ENCODE assay signal across 17 cellular contexts in genomic region chr12:659090-659683, GRCh38. TPM values are rescaled to one million over a fixed set of nuclear protein-coding genes. Genes with fewer than 3 reads are reported as not detected.
DNase-seq lines count a peak whose midpoint lies in the region; ATAC-seq, FAIRE-seq and TF ChIP-seq lines count a peak whose summit lies in the region.
"Had no signal": no experiment of that assay in that cellular context is flagged by ENCODE, and none has a peak within 500 bp of the region (broad histone marks: within the 10 kb centered on the region; RNA-seq: fewer than 3 reads in every experiment).

No MANE protein-coding gene starts in this region.

- in situ Hi-C loops in GM12878 (cut with MboI), result no loop called here

- H3K36me3 Mint-ChIP-seq in chondrocyte (ENCODE audit: low read depth), result no peaks in the 10 kb centered on the region
- H3K36me3 Mint-ChIP-seq: activated naive CD4-positive, alpha-beta T cell treated with anti-CD3 and anti-CD28 coated beads, Interleukin-2, amount 50 U/mL, for 24 hours had no signal

- CTCF ChIA-PET in GM12878 (lab: Yijun Ruan, JAX), result interaction anchor here (0.9 to 1.1 kb wide), 2 partner anchors 92 to 152 kb away, joined by 3 to 4 read pairs; no protein-coding TSS in a partner anchor
- CTCF ChIA-PET in PC-3 (lab: Charles Lee), result no interaction called here

- BruUV-seq in GM12878 (replicated peaks; lab: Mats Ljungman, UMichigan), result no TSS peak
- BruUV-seq in PC-3 (replicated peaks; lab: Mats Ljungman, UMichigan), result no TSS peak

- H3K4me2 ChIP-seq in GM12878 (ENCODE audit: control insufficient read depth, insufficient read depth), result peak overlapping the region; percentile 11; the same call in 1 of the 2 replicates
- no peak overlapping the region for H3K4me2 ChIP-seq in PC-3 (ENCODE audit: low read length)
- H3K4me2 ChIP-seq: BLaER1 had no signal

- H3K4me3 ChIP-seq in GM12878 (no peak overlapping the region), PC-3 (ENCODE audit: low read length) (no peak overlapping the region), tibial artery (no peak overlapping the region)
- H3K4me3 ChIP-seq: BLaER1, esophagus squamous epithelium, lower lobe of right lung had no signal

- H2AFZ ChIP-seq in GM12878 (ENCODE audit: control insufficient read depth, low read depth, low read length) (no peak overlapping the region), PC-3 (ENCODE audit: low read length) (no peak overlapping the region)

- FAIRE-seq in GM18507 (lab: Jason Lieb, UNC) (peak; percentile 85), GM12878 (lab: Jason Lieb, UNC) (peak; percentile 98)
- FAIRE-seq: small intestine, TTC549 had no signal

- no peaks in the 10 kb centered on the region for H3F3A ChIP-seq in PC-3 (ENCODE audit: low read length, unreplicated experiment)

- H3K9me3 ChIP-seq in GM12878 (replicated peaks; ENCODE audit: control insufficient read depth, insufficient read depth, low read length) (no peaks in the 10 kb centered on the region; the same call in 2 of the 3 replicates), PC-3 (ENCODE audit: low read length) (no peaks in the 10 kb centered on the region), tibial artery (no peaks in the 10 kb centered on the region)
- H3K9me3 ChIP-seq: BLaER1, esophagus squamous epithelium, lower lobe of right lung had no signal

- H3K9ac ChIP-seq in GM12878 (ENCODE audit: control insufficient read depth, insufficient read depth, low read length) (no peak overlapping the region), PC-3 (ENCODE audit: low read length) (no peak overlapping the region)
- H3K9ac ChIP-seq: BLaER1 had no signal

- TF ChIP-seq CTCF in GM12878 (IDR thresholded peaks at IDR 0.05 in 2 of 3, conservative IDR thresholded peaks at IDR 0.05 in 1 of 3; ENCODE audit: control insufficient read depth in 2 of 3, extremely low read depth in 1 of 3, insufficient read depth in 1 of 3, low read depth in 3 of 3, low read length in 3 of 3) (no peak), PC-3 (conservative IDR thresholded peaks at IDR 0.05; ENCODE audit: low read depth, low read length) (no peak), chondrocyte (IDR thresholded peaks at IDR 0.05) (no peak), tibial artery (IDR thresholded peaks at IDR 0.05) (no peak)

- no peak overlapping the region for H3K4me3 Mint-ChIP-seq in chondrocyte (ENCODE audit: unreplicated experiment)
- H3K4me3 Mint-ChIP-seq: activated naive CD4-positive, alpha-beta T cell treated with anti-CD3 and anti-CD28 coated beads, Interleukin-2, amount 50 U/mL, for 24 hours had no signal

- DNase-seq in GM18507 (ENCODE audit: extremely low spot score, insufficient read length, low read depth) (no peak), GM12878 (ENCODE audit: low read depth, low spot score) (no peak), PC-3 (no peak), NCI-H1694 treated with DMSO at 0.1 percent for 48 hours (lab: John Stamatoyannopoulos, UW) (no peak), chondrocyte (ENCODE audit: low spot score) (no peak), tibial artery (no peak)
- DNase-seq: esophagus squamous epithelium, lower lobe of right lung, NCI-H446, nucleus accumbens, small intestine had no signal

- H3K27ac Mint-ChIP-seq in chondrocyte (ENCODE audit: unreplicated experiment), result no peak overlapping the region
- H3K27ac Mint-ChIP-seq: activated naive CD4-positive, alpha-beta T cell treated with anti-CD3 and anti-CD28 coated beads, Interleukin-2, amount 50 U/mL, for 24 hours had no signal

- H3K9me3 Mint-ChIP-seq in chondrocyte (ENCODE audit: low read depth), result no peaks in the 10 kb centered on the region
- H3K9me3 Mint-ChIP-seq: activated naive CD4-positive, alpha-beta T cell treated with anti-CD3 and anti-CD28 coated beads, Interleukin-2, amount 50 U/mL, for 24 hours had no signal

- RAD21 ChIA-PET in GM12878 (lab: Charles Lee; ENCODE audit: unreplicated experiment), result interaction anchor here (0.7 to 1.8 kb wide), 11 partner anchors 8 to 164 kb away, joined by 3 to 9 read pairs (median 4); no protein-coding TSS in a partner anchor

- no peaks in the 10 kb centered on the region for H4K20me1 ChIP-seq in GM12878 (ENCODE audit: control insufficient read depth, insufficient read depth)
- no peaks in the 10 kb centered on the region for H4K20me1 ChIP-seq in PC-3 (ENCODE audit: low read length)
- H4K20me1 ChIP-seq: BLaER1 had no signal

- TF ChIP-seq RAD21 in GM12878 (IDR thresholded peaks at IDR 0.05; ENCODE audit: insufficient read depth, low read depth, low read length), result no peak

- no peaks in the 10 kb centered on the region for H3K27me3 Mint-ChIP-seq in chondrocyte (ENCODE audit: low read depth)
- H3K27me3 Mint-ChIP-seq: activated naive CD4-positive, alpha-beta T cell treated with anti-CD3 and anti-CD28 coated beads, Interleukin-2, amount 50 U/mL, for 24 hours had no signal

- no peak for TF ChIP-seq POLR2A in GM12878 (IDR thresholded peaks at IDR 0.05; ENCODE audit: low read depth, low read length)

- WGBS in GM12878 (ENCODE audit: insufficient coverage, insufficient replicate concordance, low lambda C conversion rate, missing lambda C conversion rate), result 37% methylated on average over 5 of the region's 5 CpGs

- SMC1A ChIA-PET in GM12878 (lab: Charles Lee; ENCODE audit: uncharacterized antibody, unreplicated experiment), result interaction anchor here (0.5 to 3.2 kb wide), 16 partner anchors 9 to 135 kb away, joined by 3 to 23 read pairs (median 4); partner anchors contain the start of gene WNK1

- H3K27me3 ChIP-seq in GM12878 (replicated peaks in 1 of 2; ENCODE audit: control insufficient read depth in 2 of 2, insufficient read depth in 2 of 2, low read length in 1 of 2) (no peaks in the 10 kb centered on the region), PC-3 (ENCODE audit: low read length) (no peaks in the 10 kb centered on the region), tibial artery (no peaks in the 10 kb centered on the region)
- H3K27me3 ChIP-seq: BLaER1, esophagus squamous epithelium had no signal

- no peaks in the 10 kb centered on the region for H3K9me2 ChIP-seq in PC-3 (replicated peaks; ENCODE audit: low read length)

- POLR2A ChIA-PET in GM12878 (lab: Charles Lee) (interaction anchor here (0.5 to 2.2 kb wide), 12 partner anchors 9 to 161 kb away, joined by 3 to 12 read pairs (median 4); no protein-coding TSS in a partner anchor), PC-3 (lab: Charles Lee; ENCODE audit: unreplicated experiment) (no interaction called here)

- peak; percentile 69 for ATAC-seq in GM21447 (IDR thresholded peaks at IDR 0.05; ENCODE audit: unreplicated experiment)
- ATAC-seq in HG03135 (IDR thresholded peaks at IDR 0.05; ENCODE audit: unreplicated experiment), result peak; percentile 75
- peak; percentile 92 for ATAC-seq in GM12878
- no peak for ATAC-seq in PC-3
- ATAC-seq: lower lobe of right lung had no signal

- H3K27ac ChIP-seq in GM12878 (ENCODE audit: control insufficient read depth, insufficient read depth) (no peak overlapping the region), PC-3 (ENCODE audit: low read length) (no peak overlapping the region), tibial artery (no peak overlapping the region)
- H3K27ac ChIP-seq: BLaER1, esophagus squamous epithelium, lower lobe of right lung had no signal

- no peak for TF ChIP-seq EP300 in GM12878 (IDR thresholded peaks at IDR 0.05; ENCODE audit: borderline replicate concordance in 1 of 2, control insufficient read depth in 1 of 2, low read depth in 2 of 2, low read length in 2 of 2)

- H3K79me2 ChIP-seq in GM12878 (ENCODE audit: control insufficient read depth, insufficient read depth, low read length) (no peaks in the 10 kb centered on the region), PC-3 (ENCODE audit: low read length) (no peaks in the 10 kb centered on the region)

- H3K4me1 Mint-ChIP-seq in chondrocyte (ENCODE audit: low read depth), result peaks cover 25% of the 10 kb centered on the region

- intact Hi-C loops in GM12878 (cut with micrococcal nuclease; ENCODE audit: unreplicated experiment), result no loop called here
- intact Hi-C loops in PC-3 (cut with micrococcal nuclease), result no loop called here
- intact Hi-C loops in tibial artery (cut with DNase I; ENCODE audit: low total_unique reads), result no loop called here

- H3K36me3 ChIP-seq in GM12878 (ENCODE audit: control insufficient read depth in 2 of 2, insufficient read depth in 2 of 2, low read length in 1 of 2) (no peaks in the 10 kb centered on the region), PC-3 (ENCODE audit: low read depth, low read length) (no peaks in the 10 kb centered on the region), tibial artery (no peaks in the 10 kb centered on the region)
- H3K36me3 ChIP-seq: BLaER1, esophagus squamous epithelium, lower lobe of right lung had no signal

- peaks cover 31% of the 10 kb centered on the region for H3K4me1 ChIP-seq in GM12878 (ENCODE audit: control insufficient read depth, insufficient read depth, low read length)
- no peaks in the 10 kb centered on the region for H3K4me1 ChIP-seq in PC-3 (ENCODE audit: insufficient read depth, low read length)
- H3K4me1 ChIP-seq in tibial artery, result peaks cover 0 to 16% (median 12%) of the 10 kb centered on the region in 4 donors

TF ChIP-seq in GM12878, 131 proteins besides CTCF, POLR2A, EP300 and RAD21 (continues in another document):
- TF ChIP-seq EED (IDR thresholded peaks at IDR 0.05; ENCODE audit: low read depth) (peak; percentile 52; the same call in 1 of the 2 replicates), POU2F2 (IDR thresholded peaks at IDR 0.05; ENCODE audit: borderline replicate concordance, low read depth, low read length) (peak; percentile 92; the same call in 2 of the 3 replicates), TAF1 (IDR thresholded peaks at IDR 0.05; ENCODE audit: borderline replicate concordance, low read depth, low read length) (no peak), NBN (IDR thresholded peaks at IDR 0.05) (0 out of 2 replicates have a peak, but pooled peaks have one; percentile 47), ZSCAN29 (IDR thresholded peaks at IDR 0.05) (peak; percentile 81)

RNA-seq across cellular contexts. Expression of gene NINJ2, which starts 4.1 kb away (rescaled TPM):
- 1.5 and 1.8 TPM in 2 replicates for total RNA-seq in GM12878 (2013; cell fraction: nucleolus; rRNA removed)
- 15.6 and 19.1 TPM in 2 replicates for total RNA-seq in GM12878 (2014; rRNA removed)
- 12.0 and 14.0 TPM in 2 replicates for total RNA-seq in GM12878 (2014; rRNA removed; fragmentation: Illumina TruSeq; extraction: Trizol)
- total RNA-seq in GM12878 (2021), result 13.5 and 14.8 TPM in 2 replicates
- 11.9 TPM for polyA plus RNA-seq in GM12878 (2011; ENCODE audit: low read depth)
- polyA plus RNA-seq in GM12878 (2011; rRNA removed), result 4.8 and 8.9 TPM in 2 replicates
- polyA plus RNA-seq in GM12878 (2011; cell fraction: cytosol; rRNA removed), result 18.9 and 23.4 TPM in 2 replicates
- polyA plus RNA-seq in GM12878 (2011; cell fraction: nucleus; rRNA removed), result 6.9 and 10.1 TPM in 2 replicates
- polyA plus RNA-seq in GM12878 (2012), result 11.3 and 16.1 TPM in 2 replicates
- polyA plus RNA-seq in GM12878 (2014; fragmentation: Illumina TruSeq; extraction: Trizol), result 10.2 and 19.7 TPM in 2 replicates
- polyA plus RNA-seq in GM12878 (2014; fragmentation: Nextera tagmentation; extraction: Ambion mirVana), result 10 to 100 TPM; 36.6 to 51.6 TPM
- 18.5 and 22.9 TPM in 2 replicates for polyA plus RNA-seq in GM12878 (2014; rRNA removed)
- 10 to 100 TPM; 22.9 to 24.2 TPM for polyA plus RNA-seq in GM12878 (2016; fragmentation: Nextera tagmentation; extraction: Ambion mirVana)
- 13.2 and 19.5 TPM in 2 replicates for polyA minus RNA-seq in GM12878 (2011; rRNA and poly(A)+ RNA removed)
- 5.4 TPM in 1 of 2 replicates, not detected in the other for polyA minus RNA-seq in GM12878 (2011; cell fraction: cytosol; rRNA and poly(A)+ RNA removed)
- polyA minus RNA-seq in GM12878 (2011; cell fraction: nucleus; rRNA and poly(A)+ RNA removed), result 1.1 and 1.6 TPM in 2 replicates
- not detected in 2 replicates for total RNA-seq in PC-3 (2014; rRNA removed)
- 1.3 to 14.6 TPM (median 2.1 TPM) in 3 replicates for total RNA-seq in chondrocyte
- total RNA-seq: MCF 10A had no signal
